ENCODE assay signal across 16 cellular contexts in genomic region chr3:153783106-153783505, GRCh38.
DNase-seq lines count a peak whose midpoint lies in the region; ATAC-seq and TF ChIP-seq lines count a peak whose summit lies in the region.
"Had no signal": no experiment of that assay in that cellular context is flagged by ENCODE, and none has a peak within 500 bp of the region (broad histone marks: within the 10 kb centered on the region; RNA-seq: fewer than 3 reads in every experiment).

No MANE protein-coding gene starts in this region.

- no peaks in the 10 kb centered on the region for H3K79me2 ChIP-seq in GM23338 (replicated peaks; ENCODE audit: insufficient read depth)
- H3K79me2 ChIP-seq in neural progenitor cell (ENCODE audit: low read depth): no peaks in the 10 kb centered on the region

- ATAC-seq in GM23338: peak; percentile 88
- ATAC-seq: right lobe of liver had no signal

- H3K9me3 ChIP-seq in neural progenitor cell (ENCODE audit: low read depth): no peaks in the 10 kb centered on the region
- H3K9me3 ChIP-seq: right lobe of liver had no signal

- H3K4me2 ChIP-seq in GM23338 (no peak overlapping the region), neural progenitor cell (no peak overlapping the region)

- H3K9me3 Mint-ChIP-seq in GM23338: no peaks in the 10 kb centered on the region
- peaks cover 3% of the 10 kb centered on the region for H3K9me3 Mint-ChIP-seq in glutamatergic neuron (ENCODE audit: unreplicated experiment)
- no peaks in the 10 kb centered on the region for H3K9me3 Mint-ChIP-seq in neural progenitor cell
- H3K9me3 Mint-ChIP-seq: CD8-positive, alpha-beta memory T cell had no signal

- H3K36me3 Mint-ChIP-seq in GM23338 (ENCODE audit: low read depth) (no peaks in the 10 kb centered on the region), glutamatergic neuron (ENCODE audit: unreplicated experiment) (no peaks in the 10 kb centered on the region), neural progenitor cell (no peaks in the 10 kb centered on the region)
- H3K36me3 Mint-ChIP-seq: CD8-positive, alpha-beta memory T cell had no signal

- H3K27me3 ChIP-seq in GM23338 (ENCODE audit: insufficient read depth): no peaks in the 10 kb centered on the region
- no peaks in the 10 kb centered on the region for H3K27me3 ChIP-seq in neural progenitor cell
- H3K27me3 ChIP-seq: right lobe of liver had no signal

- no peak overlapping the region for H3K9ac ChIP-seq in neural progenitor cell

- H3K27me3 Mint-ChIP-seq in GM23338 (ENCODE audit: insufficient read depth, low read depth, poor library complexity) (no peaks in the 10 kb centered on the region), glutamatergic neuron (ENCODE audit: unreplicated experiment) (peaks cover 3% of the 10 kb centered on the region), neural progenitor cell (ENCODE audit: insufficient read depth, low read depth) (no peaks in the 10 kb centered on the region)

- H3K27ac Mint-ChIP-seq in GM23338: no peak overlapping the region; the same call in 1 of the 2 replicates
- H3K27ac Mint-ChIP-seq in glutamatergic neuron (ENCODE audit: unreplicated experiment): peak overlapping the region; percentile 26
- H3K27ac Mint-ChIP-seq in neural progenitor cell: peak overlapping the region; percentile 78
- H3K27ac Mint-ChIP-seq: CD8-positive, alpha-beta memory T cell had no signal

- in situ Hi-C loops in SK-MEL-5 (cut with HindIII; ENCODE audit: low pct_unique_long_range_greater_than_20kb, low sequenced_read_pairs): loop anchor here (25.0 kb wide), 1 partner anchor 129 kb away; no protein-coding TSS in a partner anchor

- H3K4me3 Mint-ChIP-seq in GM23338 (no peak overlapping the region), glutamatergic neuron (ENCODE audit: unreplicated experiment) (peak overlapping the region; percentile 14), neural progenitor cell (no peak overlapping the region)
- H3K4me3 Mint-ChIP-seq: CD8-positive, alpha-beta memory T cell had no signal

- H3K36me3 ChIP-seq in GM23338 (ENCODE audit: insufficient read depth): no peaks in the 10 kb centered on the region
- no peaks in the 10 kb centered on the region for H3K36me3 ChIP-seq in neural progenitor cell
- H3K36me3 ChIP-seq: right lobe of liver had no signal

- H3K9me2 ChIP-seq in GM23338 (ENCODE audit: insufficient read depth): no peaks in the 10 kb centered on the region

- H3K4me1 ChIP-seq in GM23338 (ENCODE audit: insufficient read depth) (no peaks in the 10 kb centered on the region), neural progenitor cell (peaks cover 21% of the 10 kb centered on the region)
- H3K4me1 ChIP-seq: right lobe of liver had no signal

- H3F3A ChIP-seq in GM23338 (replicated peaks; ENCODE audit: low read depth) (no peaks in the 10 kb centered on the region), neural progenitor cell (ENCODE audit: low read depth) (peaks cover 3% of the 10 kb centered on the region)

- no peak for TF ChIP-seq CTCF in GM23338 (conservative IDR thresholded peaks at IDR 0.05; ENCODE audit: low read depth in 2 of 2)
- no peak for TF ChIP-seq CTCF in glutamatergic neuron (IDR thresholded peaks at IDR 0.05; ENCODE audit: partially characterized antibody, unreplicated experiment)
- TF ChIP-seq CTCF in neural progenitor cell (IDR thresholded peaks at IDR 0.05): no peak

- H3K4me3 ChIP-seq in GM23338: no peak overlapping the region
- H3K4me3 ChIP-seq in neural progenitor cell: no peak overlapping the region
- H3K4me3 ChIP-seq: right lobe of liver had no signal

- H3K4me1 Mint-ChIP-seq in GM23338 (peaks cover 14% of the 10 kb centered on the region; the same call in 2 of the 3 replicates), glutamatergic neuron (ENCODE audit: low read depth, unreplicated experiment) (peaks cover 11% of the 10 kb centered on the region), neural progenitor cell (peaks cover 17% of the 10 kb centered on the region)
- H3K4me1 Mint-ChIP-seq: CD8-positive, alpha-beta memory T cell had no signal

- H4K20me1 ChIP-seq in GM23338 (replicated peaks; ENCODE audit: insufficient read depth) (no peaks in the 10 kb centered on the region), neural progenitor cell (ENCODE audit: low read depth) (no peaks in the 10 kb centered on the region)

- H2AFZ ChIP-seq in GM23338 (peak overlapping the region; percentile 53; the same call in 1 of the 2 replicates), neural progenitor cell (replicated peaks) (peak overlapping the region; percentile 9)

- DNase-seq in GM23338 (ENCODE audit: low spot score): peak; percentile 23
- DNase-seq in SK-MEL-5 (ENCODE audit: low read depth, low spot score): peak; percentile 70
- peak; percentile 44 for DNase-seq in glutamatergic neuron
- peak; percentile 40 for DNase-seq in neural progenitor cell (ENCODE audit: low spot score)
- DNase-seq in nucleus accumbens (lab: John Stamatoyannopoulos, UW): no peak
- no peak for DNase-seq in GM19238 (ENCODE audit: insufficient read length, low spot score)
- no peak for DNase-seq in activated CD8-positive, alpha-beta memory T cell treated with anti-CD3 and anti-CD28 coated beads, Interleukin-2, amount 50 U/mL, for 48 hours
- no peak for DNase-seq in activated CD4-positive, alpha-beta T cell treated with anti-CD3 and anti-CD28 coated beads, Interleukin-2, amount 50 U/mL, for 4 hours
- DNase-seq: activated effector memory CD4-positive, alpha-beta T cell treated with Interleukin-2 at 50 U/mL for 16 hours; aorta; CD8-positive, alpha-beta memory T cell; EL; NCI-H1417; right lobe of liver; stimulated activated CD4-positive, alpha-beta T cell treated with anti-CD3 and anti-CD28 coated beads, Interleukin-4, amount 100 ng/mL, for 1 hour; T-helper 2 cell had no signal

- H3K27ac ChIP-seq in GM23338 (ENCODE audit: low read depth): no peak overlapping the region
- no peak overlapping the region for H3K27ac ChIP-seq in neural progenitor cell
- H3K27ac ChIP-seq: right lobe of liver had no signal

TF ChIP-seq in GM23338, 12 proteins besides CTCF, POLR2A, EP300 and RAD21:
- no peak for TF ChIP-seq STAT1 (IDR thresholded peaks at IDR 0.05; ENCODE audit: unreplicated experiment)
- TF ChIP-seq ZNF331 (CRISPR knock-in tag; IDR thresholded peaks at IDR 0.05; ENCODE audit: low read depth): no peak
- no peak for TF ChIP-seq POLR2AphosphoS5 (IDR thresholded peaks at IDR 0.05; ENCODE audit: low read depth)

Comparison
In these comparisons a context has a peak if more than half of its experiments do, and no peak if none do; other contexts are left out.
1. DNase-seq: peak in GM23338 (single experiment), SK-MEL-5 (single experiment), glutamatergic neuron (single experiment) and neural progenitor cell (single experiment); none in nucleus accumbens (0 of 56), GM19238 (single experiment), activated CD8-positive, alpha-beta memory T cell treated with anti-CD3 and anti-CD28 coated beads, Interleukin-2, amount 50 U/mL, for 48 hours (single experiment) and activated CD4-positive, alpha-beta T cell treated with anti-CD3 and anti-CD28 coated beads, Interleukin-2, amount 50 U/mL, for 4 hours (0 of 2).